Comparison of ENCODE assay signal across 9 cellular contexts in the genomic region with DNA sequence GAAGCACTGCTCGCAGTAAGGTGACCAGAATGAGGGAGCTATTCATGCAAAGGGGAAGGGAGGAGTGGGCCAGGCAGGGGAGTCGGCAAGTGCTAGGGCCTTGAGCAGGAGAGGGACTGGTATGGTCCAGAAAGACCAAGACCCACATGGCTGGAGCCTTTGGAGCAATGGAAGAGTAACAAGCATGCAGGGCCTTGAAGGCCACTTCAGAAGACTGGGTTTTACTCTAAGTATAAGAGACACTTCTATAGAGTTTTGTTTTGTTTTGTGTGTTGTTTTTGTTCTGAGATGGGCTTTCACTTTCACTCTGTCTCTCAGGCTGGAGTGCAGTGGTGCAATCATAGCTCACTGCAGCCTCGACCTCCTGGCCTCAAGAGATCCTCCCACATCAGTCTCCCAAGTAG. TPM values are rescaled to one million over a fixed set of nuclear protein-coding genes. Genes with fewer than 3 reads are reported as not detected.
DNase-seq lines count a peak whose midpoint lies in the region; ATAC-seq and TF ChIP-seq lines count a peak whose summit lies in the region.
"Had no signal": no experiment of that assay in that cellular context is flagged by ENCODE, and none has a peak within 500 bp of the region (broad histone marks: within the 10 kb centered on the region; RNA-seq: fewer than 3 reads in every experiment).

No MANE protein-coding gene starts in this region.

- ATAC-seq in GM19467 (IDR thresholded peaks at IDR 0.05; ENCODE audit: unreplicated experiment) = peak; percentile 70
- peak; percentile 67 for ATAC-seq in HG03439 (IDR thresholded peaks at IDR 0.05; ENCODE audit: unreplicated experiment)

- no peaks in the 10 kb centered on the region for H3K36me3 ChIP-seq in colonic mucosa

- no peak overlapping the region for H3K9ac ChIP-seq in colonic mucosa (ENCODE audit: low read depth in 2 of 2, low read length in 2 of 2)

- H3K4me3 ChIP-seq in GM08714 (ENCODE audit: low read length) (peak overlapping the region; percentile 48; the same call in 1 of the 2 replicates), choroid plexus epithelial cell (ENCODE audit: low read depth, low read length) (no peak overlapping the region), colonic mucosa (no peak overlapping the region)

- intact Hi-C loops in colonic mucosa (cut with DNase I) = no loop called here

- no peaks in the 10 kb centered on the region for H3K4me1 ChIP-seq in colonic mucosa

- TF ChIP-seq CTCF in choroid plexus epithelial cell (conservative IDR thresholded peaks at IDR 0.05; ENCODE audit: low read depth, low read length) (no peak), colonic mucosa (IDR thresholded peaks at IDR 0.05) (no peak)

- H3K9me3 ChIP-seq in colonic mucosa = no peaks in the 10 kb centered on the region

- H3K27ac ChIP-seq in colonic mucosa = no peak overlapping the region

- in situ Hi-C loops in ACHN (cut with HindIII; ENCODE audit: low pct_ligation_motif_present, low pct_unique_long_range_greater_than_20kb, low sequenced_read_pairs) = no loop called here

- DNase-seq in choroid plexus epithelial cell (ENCODE audit: low read depth) (peak; percentile 48), colonic mucosa (no peak), kidney tubule cell (ENCODE audit: low spot score) (no peak), ACHN (no peak), COLO829 (ENCODE audit: low spot score) (no peak)

- no peaks in the 10 kb centered on the region for H3K27me3 ChIP-seq in colonic mucosa

RNA-seq across cellular contexts. Expression of gene BFSP2, which starts 42.0 kb away (rescaled TPM):
- total RNA-seq in colonic mucosa = under 1 TPM in 1 of 2 donors, not detected in 1; 0.64 TPM
- total RNA-seq: SK-MEL-5 had no signal
